Comparison of ENCODE assay signal across 1 cellular context in the genomic region with DNA sequence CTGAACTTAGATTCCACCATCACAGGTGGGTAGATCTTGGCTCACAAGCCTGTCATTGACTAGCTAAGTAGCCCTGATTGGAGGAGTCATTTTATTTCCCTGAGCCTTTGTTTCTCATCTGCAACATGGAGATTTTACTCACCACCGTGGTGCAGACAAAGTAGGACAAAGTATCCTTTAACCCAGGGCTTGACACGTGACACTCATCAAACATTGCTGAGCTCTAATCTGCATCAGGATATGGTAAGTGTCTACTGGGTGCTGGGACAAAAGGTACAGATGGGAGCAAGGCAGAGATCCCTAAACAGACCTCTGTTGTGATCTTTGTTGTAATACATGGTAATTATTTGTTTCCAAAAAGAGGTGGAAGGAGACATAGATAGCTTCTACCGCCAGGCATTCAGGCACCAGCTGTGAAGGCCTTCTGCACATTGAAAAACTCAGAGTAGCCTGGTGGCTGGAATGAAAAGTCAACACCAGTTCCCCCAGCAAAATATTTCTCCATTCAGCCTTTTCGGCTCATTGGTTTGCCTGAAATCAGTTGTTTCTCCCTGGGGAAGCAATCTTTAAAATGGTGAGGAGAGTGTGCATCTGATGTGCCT.
TF ChIP-seq lines count a peak whose summit lies in the region.

No MANE protein-coding gene starts in this region.

TF ChIP-seq in GM23338, 12 proteins besides CTCF, POLR2A, EP300 and RAD21:
- TF ChIP-seq, protein P1, sequence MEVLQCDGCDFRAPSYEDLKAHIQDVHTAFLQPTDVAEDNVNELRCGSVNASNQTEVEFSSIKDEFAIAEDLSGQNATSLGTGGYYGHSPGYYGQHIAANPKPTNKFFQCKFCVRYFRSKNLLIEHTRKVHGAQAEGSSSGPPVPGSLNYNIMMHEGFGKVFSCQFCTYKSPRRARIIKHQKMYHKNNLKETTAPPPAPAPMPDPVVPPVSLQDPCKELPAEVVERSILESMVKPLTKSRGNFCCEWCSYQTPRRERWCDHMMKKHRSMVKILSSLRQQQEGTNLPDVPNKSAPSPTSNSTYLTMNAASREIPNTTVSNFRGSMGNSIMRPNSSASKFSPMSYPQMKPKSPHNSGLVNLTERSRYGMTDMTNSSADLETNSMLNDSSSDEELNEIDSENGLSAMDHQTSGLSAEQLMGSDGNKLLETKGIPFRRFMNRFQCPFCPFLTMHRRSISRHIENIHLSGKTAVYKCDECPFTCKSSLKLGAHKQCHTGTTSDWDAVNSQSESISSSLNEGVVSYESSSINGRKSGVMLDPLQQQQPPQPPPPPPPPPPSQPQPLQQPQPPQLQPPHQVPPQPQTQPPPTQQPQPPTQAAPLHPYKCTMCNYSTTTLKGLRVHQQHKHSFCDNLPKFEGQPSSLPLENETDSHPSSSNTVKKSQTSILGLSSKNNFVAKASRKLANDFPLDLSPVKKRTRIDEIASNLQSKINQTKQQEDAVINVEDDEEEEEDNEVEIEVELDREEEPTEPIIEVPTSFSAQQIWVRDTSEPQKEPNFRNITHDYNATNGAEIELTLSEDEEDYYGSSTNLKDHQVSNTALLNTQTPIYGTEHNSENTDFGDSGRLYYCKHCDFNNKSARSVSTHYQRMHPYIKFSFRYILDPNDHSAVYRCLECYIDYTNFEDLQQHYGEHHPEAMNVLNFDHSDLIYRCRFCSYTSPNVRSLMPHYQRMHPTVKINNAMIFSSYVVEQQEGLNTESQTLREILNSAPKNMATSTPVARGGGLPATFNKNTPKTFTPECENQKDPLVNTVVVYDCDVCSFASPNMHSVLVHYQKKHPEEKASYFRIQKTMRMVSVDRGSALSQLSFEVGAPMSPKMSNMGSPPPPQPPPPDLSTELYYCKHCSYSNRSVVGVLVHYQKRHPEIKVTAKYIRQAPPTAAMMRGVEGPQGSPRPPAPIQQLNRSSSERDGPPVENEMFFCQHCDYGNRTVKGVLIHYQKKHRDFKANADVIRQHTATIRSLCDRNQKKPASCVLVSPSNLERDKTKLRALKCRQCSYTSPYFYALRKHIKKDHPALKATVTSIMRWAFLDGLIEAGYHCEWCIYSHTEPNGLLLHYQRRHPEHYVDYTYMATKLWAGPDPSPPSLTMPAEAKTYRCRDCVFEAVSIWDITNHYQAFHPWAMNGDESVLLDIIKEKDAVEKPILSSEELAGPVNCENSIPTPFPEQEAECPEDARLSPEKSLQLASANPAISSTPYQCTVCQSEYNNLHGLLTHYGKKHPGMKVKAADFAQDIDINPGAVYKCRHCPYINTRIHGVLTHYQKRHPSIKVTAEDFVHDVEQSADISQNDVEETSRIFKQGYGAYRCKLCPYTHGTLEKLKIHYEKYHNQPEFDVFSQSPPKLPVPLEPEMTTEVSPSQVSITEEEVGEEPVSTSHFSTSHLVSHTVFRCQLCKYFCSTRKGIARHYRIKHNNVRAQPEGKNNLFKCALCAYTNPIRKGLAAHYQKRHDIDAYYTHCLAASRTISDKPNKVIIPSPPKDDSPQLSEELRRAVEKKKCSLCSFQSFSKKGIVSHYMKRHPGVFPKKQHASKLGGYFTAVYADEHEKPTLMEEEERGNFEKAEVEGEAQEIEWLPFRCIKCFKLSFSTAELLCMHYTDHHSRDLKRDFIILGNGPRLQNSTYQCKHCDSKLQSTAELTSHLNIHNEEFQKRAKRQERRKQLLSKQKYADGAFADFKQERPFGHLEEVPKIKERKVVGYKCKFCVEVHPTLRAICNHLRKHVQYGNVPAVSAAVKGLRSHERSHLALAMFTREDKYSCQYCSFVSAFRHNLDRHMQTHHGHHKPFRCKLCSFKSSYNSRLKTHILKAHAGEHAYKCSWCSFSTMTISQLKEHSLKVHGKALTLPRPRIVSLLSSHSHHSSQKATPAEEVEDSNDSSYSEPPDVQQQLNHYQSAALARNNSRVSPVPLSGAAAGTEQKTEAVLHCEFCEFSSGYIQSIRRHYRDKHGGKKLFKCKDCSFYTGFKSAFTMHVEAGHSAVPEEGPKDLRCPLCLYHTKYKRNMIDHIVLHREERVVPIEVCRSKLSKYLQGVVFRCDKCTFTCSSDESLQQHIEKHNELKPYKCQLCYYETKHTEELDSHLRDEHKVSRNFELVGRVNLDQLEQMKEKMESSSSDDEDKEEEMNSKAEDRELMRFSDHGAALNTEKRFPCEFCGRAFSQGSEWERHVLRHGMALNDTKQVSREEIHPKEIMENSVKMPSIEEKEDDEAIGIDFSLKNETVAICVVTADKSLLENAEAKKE (CRISPR knock-in tag; IDR thresholded peaks at IDR 0.05) = 0 out of 2 replicates have a peak, but pooled peaks have one; percentile 49
- TF ChIP-seq EZH2 (IDR thresholded peaks at IDR 0.05; ENCODE audit: low read depth, unreplicated experiment) = no peak
